ENCODE assay signal across 10 cellular contexts in the genomic region with DNA sequence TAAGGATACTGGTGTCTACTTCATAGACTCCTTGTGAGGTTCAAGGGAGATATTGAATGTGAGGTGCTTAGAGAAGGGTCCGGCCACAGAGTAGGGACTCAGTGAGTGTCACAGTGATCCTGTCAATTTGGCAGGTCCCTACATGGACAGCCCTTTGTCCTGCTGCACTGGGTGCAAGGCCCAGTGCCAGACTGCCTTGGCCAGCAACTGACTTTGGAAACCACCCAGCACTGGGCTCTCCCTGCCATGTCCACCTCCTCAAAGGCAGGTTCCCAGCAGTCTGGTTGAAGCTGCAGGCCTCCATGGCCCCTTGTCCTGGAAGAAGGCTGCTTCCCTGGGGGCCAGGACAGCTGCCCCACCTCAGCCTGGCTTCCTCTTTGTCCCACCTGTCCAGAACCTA. TPM values are rescaled to one million over a fixed set of nuclear protein-coding genes. Genes with fewer than 3 reads are reported as not detected.
"Had no signal": no experiment of that assay in that cellular context is flagged by ENCODE, and none has a peak within 500 bp of the region (broad histone marks: within the 10 kb centered on the region; RNA-seq: fewer than 3 reads in every experiment).

No MANE protein-coding gene starts in this region.

RNA-seq across cellular contexts. Expression of gene ANXA8, which starts 1.5 kb away (rescaled TPM):
- total RNA-seq: K562, OCI-LY7, SJCRH30 had no signal
- polyA plus RNA-seq: K562 had no signal

RNA-seq across cellular contexts. Expression of gene FAM25G, which starts 9.1 kb away (rescaled TPM):
- total RNA-seq: activated CD4-positive, alpha-beta memory T cell treated with anti-CD3 and anti-CD28 coated beads, Interleukin-2, amount 10 ng/mL, durations not matched to agents 7 days and 5 days; activated CD8-positive, alpha-beta memory T cell treated with anti-CD3 and anti-CD28 coated beads, Interleukin-2, amount 10 ng/mL, durations not matched to agents 7 days and 5 days; IMR-90; K562; M059J; OCI-LY7; RPMI7951; T-helper 1 cell treated with Interleukin-12 subunit alpha and Interleukin-12 subunit beta and Interleukin-4 antibody, amounts not matched to agents 30 ng/mL and 1 ng/mL, for 36 hours; T-helper 2 cell treated with Interferon-gamma antibody and Interleukin-4, amounts not matched to agents 100 ng/mL and 5 ng/mL, for 36 hours had no signal
- polyA plus RNA-seq: IMR-90, K562 had no signal
